Comparison of ENCODE assay signal across 1 cellular context in the genomic region with DNA sequence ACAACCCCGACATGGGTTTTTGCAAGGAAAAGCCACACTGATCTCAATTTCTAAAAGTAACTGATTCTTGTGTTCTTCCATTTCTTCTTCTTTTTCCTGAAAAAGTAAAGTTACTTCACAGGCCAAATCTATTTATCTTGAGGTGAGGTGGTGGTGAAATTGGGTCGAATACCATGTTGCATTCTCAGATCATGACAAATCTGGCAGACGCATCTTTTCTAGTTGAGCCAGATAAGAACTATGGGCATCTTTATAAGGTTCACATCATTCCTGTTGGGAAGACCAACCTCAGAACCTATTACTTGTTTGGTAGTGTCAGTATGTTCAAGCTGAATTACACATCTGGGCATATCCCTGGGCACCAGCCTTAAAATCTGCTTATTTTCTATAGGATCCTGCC.
TF ChIP-seq lines count a peak whose summit lies in the region.

No MANE protein-coding gene starts in this region.

TF ChIP-seq in H1, 55 proteins besides CTCF, POLR2A, EP300 and RAD21 (continued from another document):
- no peak for TF ChIP-seq CTBP2 (IDR thresholded peaks at IDR 0.05; ENCODE audit: borderline replicate concordance, insufficient read depth, insufficient read length, low read length)
- no peak for TF ChIP-seq CREB1 (IDR thresholded peaks at IDR 0.05)
- no peak for TF ChIP-seq HDAC6 (IDR thresholded peaks at IDR 0.05; ENCODE audit: low read depth, low read length)
